Comparison of ENCODE assay signal across 25 cellular contexts in genomic region chr6:11418290-11418905, GRCh38.
A peak's percentile ranks its signal among the peaks of the same experiment; 100 is the strongest.
DNase-seq lines count a peak whose midpoint lies in the region; ATAC-seq, FAIRE-seq and TF ChIP-seq lines count a peak whose summit lies in the region.
"Had no signal": no experiment of that assay in that cellular context is flagged by ENCODE, and none has a peak within 500 bp of the region (broad histone marks: within the 10 kb centered on the region; RNA-seq: fewer than 3 reads in every experiment).

No MANE protein-coding gene starts in this region.

- no peak overlapping the region for H3K14ac ChIP-seq in IMR-90 (replicated peaks; ENCODE audit: low read depth, low read length)

- FAIRE-seq in endothelial cell of umbilical vein (lab: Jason Lieb, UNC) (peak; percentile 79), HTR-8/SVneo (lab: Jason Lieb, UNC) (no peak)
- FAIRE-seq: GM12892 had no signal

- WGBS in heart right ventricle, 2 donors = 61 to 68% methylated on average over 2 of the region's 2 CpGs
- no CpG with 5 or more reads among the region's 2 CpGs for WGBS in IMR-90 (ENCODE audit: extremely low coverage in 2 of 2, insufficient read length in 1 of 2), 2 experiments
- WGBS in smooth muscle cell (ENCODE audit: low lambda C conversion rate) = 98% methylated on average over 2 of the region's 2 CpGs

- TF ChIP-seq RAD21 in IMR-90 (IDR thresholded peaks at IDR 0.05; ENCODE audit: low read length) = no peak

- H3K27me3 ChIP-seq in heart right ventricle = no peaks in the 10 kb centered on the region
- H3K27me3 ChIP-seq in IMR-90 (ENCODE audit: control insufficient read depth, insufficient read depth, low read length) = no peaks in the 10 kb centered on the region
- no peaks in the 10 kb centered on the region for H3K27me3 ChIP-seq in endothelial cell of umbilical vein (ENCODE audit: control insufficient read depth in 2 of 2, insufficient read depth in 2 of 2, low read length in 2 of 2)
- H3K27me3 ChIP-seq in smooth muscle cell (ENCODE audit: low read depth) = no peaks in the 10 kb centered on the region
- H3K27me3 ChIP-seq: BE2C had no signal

- H3K4me1 ChIP-seq in heart right ventricle = peaks cover 0 to 15% (median 5%) of the 10 kb centered on the region in 9 donors
- H3K4me1 ChIP-seq in IMR-90 (ENCODE audit: control insufficient read depth, insufficient read depth, low read length) = peaks cover 6% of the 10 kb centered on the region
- peaks cover 17% of the 10 kb centered on the region for H3K4me1 ChIP-seq in endothelial cell of umbilical vein (ENCODE audit: control insufficient read depth, extremely low read depth, insufficient read depth, low read length)
- H3K4me1 ChIP-seq in smooth muscle cell (ENCODE audit: low read depth) = peaks cover 8% of the 10 kb centered on the region
- H3K4me1 ChIP-seq: BE2C had no signal

- peak in 6 of 8 donors; percentile 56 to 92 (median 73) for ATAC-seq in heart right ventricle
- ATAC-seq in Right ventricle myocardium superior (ENCODE audit: poor library complexity) = no peak
- peak; percentile 49 for ATAC-seq in IMR-90 (ENCODE audit: low read depth)
- ATAC-seq: HCT116 had no signal

- H3K4ac ChIP-seq in IMR-90 (ENCODE audit: low read depth, low read length) = no peak overlapping the region

- H2AK9ac ChIP-seq in IMR-90 (replicated peaks; ENCODE audit: low read depth, low read length, poor library complexity) = no peak overlapping the region

- H3K23ac ChIP-seq in IMR-90 (ENCODE audit: low read depth, low read length) = no peak overlapping the region; the same call in 1 of the 2 replicates

- dilution Hi-C loops in IMR-90 (cut with HindIII; ENCODE audit: low sequenced_read_pairs, unreplicated experiment) = no loop called here
- dilution Hi-C loops in endothelial cell of umbilical vein (cut with MboI; ENCODE audit: extremely low pct_ligation_motif_present, low sequenced_read_pairs) = no loop called here

- no peaks in the 10 kb centered on the region for H3K79me1 ChIP-seq in IMR-90 (ENCODE audit: low read depth in 1 of 2, low read length in 2 of 2)

- H3K9me3 ChIP-seq in heart right ventricle (peaks cover 0 to 13% (median 4%) of the 10 kb centered on the region in 11 donors), IMR-90 (ENCODE audit: control insufficient read depth, insufficient read depth, low read length) (no peaks in the 10 kb centered on the region), endothelial cell of umbilical vein (replicated peaks; ENCODE audit: control insufficient read depth, insufficient read depth, low read length) (no peaks in the 10 kb centered on the region), smooth muscle cell (replicated peaks; ENCODE audit: low read depth) (no peaks in the 10 kb centered on the region)
- H3K9me3 ChIP-seq: BE2C had no signal

- H2BK120ac ChIP-seq in IMR-90 (ENCODE audit: low read depth, low read length) = peak overlapping the region; percentile 37; the same call in 1 of the 2 replicates

- H3K4me2 ChIP-seq in IMR-90 (ENCODE audit: low read depth, low read length) (no peak overlapping the region), endothelial cell of umbilical vein (ENCODE audit: insufficient read depth, low read length) (no peak overlapping the region), smooth muscle cell (no peak overlapping the region)
- H3K4me2 ChIP-seq: KMS-11, PC-9 had no signal

- in situ Hi-C loops in IMR-90 (cut with MboI; ENCODE audit: low sequenced_read_pairs) = no loop called here

- H3K9me1 ChIP-seq in IMR-90 (ENCODE audit: insufficient read depth, low read length) (peaks cover 3% of the 10 kb centered on the region; the same call in 1 of the 2 replicates), endothelial cell of umbilical vein (replicated peaks; ENCODE audit: control insufficient read depth, extremely low read depth, insufficient read depth, low read length) (no peaks in the 10 kb centered on the region)

- H2BK15ac ChIP-seq in IMR-90 (ENCODE audit: low read depth, low read length) = no peak overlapping the region; the same call in 2 of the 3 replicates

- TF ChIP-seq POLR2A in IMR-90 (IDR thresholded peaks at IDR 0.05; ENCODE audit: low read depth, low read length) = no peak
- no peak for TF ChIP-seq POLR2A in endothelial cell of umbilical vein (IDR thresholded peaks at IDR 0.05; ENCODE audit: low read depth, low read length)

- TF ChIP-seq CTCF in heart right ventricle (IDR thresholded peaks at IDR 0.05) (no peak), IMR-90 (conservative IDR thresholded peaks at IDR 0.05; ENCODE audit: low read depth, low read length) (no peak), endothelial cell of umbilical vein (IDR thresholded peaks at IDR 0.05; ENCODE audit: extremely low read depth in 1 of 2, insufficient read depth in 1 of 2, low read depth in 1 of 2, low read length in 2 of 2) (no peak), smooth muscle cell (IDR thresholded peaks at IDR 0.05; ENCODE audit: borderline replicate concordance, insufficient read depth, poor library complexity, severe bottlenecking) (no peak)

- no peak overlapping the region for H3K4me3 ChIP-seq in heart right ventricle
- H3K4me3 ChIP-seq in IMR-90 (ENCODE audit: insufficient read depth, low read depth, low read length) = no peak overlapping the region
- no peak overlapping the region for H3K4me3 ChIP-seq in endothelial cell of umbilical vein (replicated peaks in 1 of 3; ENCODE audit: insufficient read depth in 1 of 3, low read depth in 1 of 3, low read length in 3 of 3)
- no peak overlapping the region for H3K4me3 ChIP-seq in smooth muscle cell
- H3K4me3 ChIP-seq: PC-9 had no signal

- H3K56ac ChIP-seq in IMR-90 (ENCODE audit: extremely low read depth, insufficient read depth, low read length) = no peak overlapping the region

- no peaks in the 10 kb centered on the region for H3F3A ChIP-seq in smooth muscle cell (ENCODE audit: low read depth)

- H3K9ac ChIP-seq in IMR-90 (ENCODE audit: low read depth, low read length) = no peak overlapping the region
- H3K9ac ChIP-seq in endothelial cell of umbilical vein (replicated peaks; ENCODE audit: extremely low read depth, insufficient read depth, low read length) = no peak overlapping the region
- H3K9ac ChIP-seq in smooth muscle cell (ENCODE audit: low read depth) = no peak overlapping the region
- H3K9ac ChIP-seq: KMS-11 had no signal

- peak overlapping the region in 8 of 10 donors; percentile 18 to 65 (median 45) for H3K27ac ChIP-seq in heart right ventricle
- no peak overlapping the region for H3K27ac ChIP-seq in IMR-90 (ENCODE audit: insufficient read depth, low read length)
- peak overlapping the region; percentile 59 for H3K27ac ChIP-seq in endothelial cell of umbilical vein (ENCODE audit: insufficient read depth, low read depth, low read length)
- H3K27ac ChIP-seq in smooth muscle cell (ENCODE audit: low read depth) = no peak overlapping the region
- H3K27ac ChIP-seq: KMS-11, PC-9 had no signal

- no peak overlapping the region for H4K5ac ChIP-seq in IMR-90 (ENCODE audit: low read depth, low read length)

- H2BK20ac ChIP-seq in IMR-90 (ENCODE audit: low read depth, low read length) = no peak overlapping the region

- H2BK5ac ChIP-seq in IMR-90 (ENCODE audit: low read depth, low read length, poor library complexity, severe bottlenecking) = no peak overlapping the region

- H4K20me1 ChIP-seq in IMR-90 (ENCODE audit: insufficient read depth, low read length) (no peaks in the 10 kb centered on the region), endothelial cell of umbilical vein (replicated peaks; ENCODE audit: control insufficient read depth, extremely low read depth, insufficient read depth, low read length) (no peaks in the 10 kb centered on the region), smooth muscle cell (ENCODE audit: low read depth) (no peaks in the 10 kb centered on the region)

- POLR2A ChIA-PET in IMR-90 (lab: Charles Lee; ENCODE audit: unreplicated experiment) = no interaction called here
- POLR2A ChIA-PET in endothelial cell of umbilical vein (lab: Charles Lee) = no interaction called here

- H2AFZ ChIP-seq in IMR-90 (replicated peaks; ENCODE audit: low read length, poor library complexity) (no peak overlapping the region), endothelial cell of umbilical vein (ENCODE audit: low read depth, low read length) (no peak overlapping the region), smooth muscle cell (ENCODE audit: low read depth) (peak overlapping the region; percentile 31)
- H2AFZ ChIP-seq: PC-9 had no signal

- H3K79me2 ChIP-seq in endothelial cell of umbilical vein (ENCODE audit: control insufficient read depth, insufficient read depth, low read length) (no peaks in the 10 kb centered on the region), smooth muscle cell (ENCODE audit: low read depth) (no peaks in the 10 kb centered on the region)

- no peak overlapping the region for H4K91ac ChIP-seq in IMR-90 (ENCODE audit: insufficient read depth, low read depth, low read length)

- CTCF ChIA-PET in IMR-90 (lab: Yijun Ruan, JAX) (no interaction called here), endothelial cell of umbilical vein (lab: Charles Lee) (no interaction called here)

- no peak overlapping the region; a peak in 1 of 4 replicates for H4K8ac ChIP-seq in IMR-90 (ENCODE audit: low read depth in 2 of 2, low read length in 2 of 2)

- no peak for DNase-seq in heart right ventricle
- no peak for DNase-seq in Right ventricle myocardium superior
- no peak for DNase-seq in IMR-90
- peak; percentile 66 for DNase-seq in endothelial cell of umbilical vein (ENCODE audit: low read depth, low spot score)
- DNase-seq in smooth muscle cell (lab: John Stamatoyannopoulos, UW; ENCODE audit: unreplicated experiment) = no peak
- no peak for DNase-seq in activated CD8-positive, alpha-beta memory T cell treated with anti-CD3 and anti-CD28 coated beads, Interleukin-2, amount 50 U/mL, for 4 hours
- no peak for DNase-seq in HTR-8/SVneo (ENCODE audit: insufficient read length, low spot score)
- DNase-seq: 8988T; ACHN; BE2C; CD8-positive, alpha-beta memory T cell; DMS153; DND-41; MM.1S; NCI-H1694; NCI-H2029 treated with DMSO at 0.1 percent for 48 hours; NCI-H446 treated with DMSO at 0.1 percent for 48 hours; NCI-H526; NCI-H82; NK-92 treated with Interleukin-12 subunit alpha and Interleukin-12 subunit beta, amount 100 ng/mL, for 24 hours; PC-9; SHP77 had no signal

- BruUV-seq in IMR-90 (replicated peaks; lab: Mats Ljungman, UMichigan) (no TSS peak), endothelial cell of umbilical vein (replicated peaks; lab: Mats Ljungman, UMichigan) (TSS peak; percentile 50)

- H3K36me3 ChIP-seq in heart right ventricle = no peaks in the 10 kb centered on the region
- no peaks in the 10 kb centered on the region for H3K36me3 ChIP-seq in IMR-90 (ENCODE audit: control insufficient read depth, insufficient read depth, low read length)
- H3K36me3 ChIP-seq in endothelial cell of umbilical vein (ENCODE audit: control insufficient read depth in 2 of 2, extremely low read depth in 1 of 2, insufficient read depth in 2 of 2, low read length in 2 of 2) = no peaks in the 10 kb centered on the region
- no peaks in the 10 kb centered on the region for H3K36me3 ChIP-seq in smooth muscle cell (ENCODE audit: low read depth)
- H3K36me3 ChIP-seq: BE2C had no signal

- intact Hi-C loops in heart right ventricle (cut with DNase I) (loop anchor here in 1 of 10 donors (1.0 kb wide), 1 partner anchor 26 kb away; no protein-coding TSS in a partner anchor), Right ventricle myocardium superior (cut with DNase I) (no loop called here), IMR-90 (cut with micrococcal nuclease) (no loop called here), endothelial cell of umbilical vein (cut with micrococcal nuclease) (loop anchor here (1.0 kb wide), 1 partner anchor 8 kb away; no protein-coding TSS in a partner anchor)

- H3K18ac ChIP-seq in IMR-90 (ENCODE audit: low read depth, low read length) = peak overlapping the region; percentile 16; the same call in 1 of the 2 replicates

- no peak overlapping the region for H2AK5ac ChIP-seq in IMR-90 (ENCODE audit: low read depth, low read length)

Comparison
In these comparisons a context has a peak if more than half of its experiments do, and no peak if none do; other contexts are left out.
1. H3K27ac ChIP-seq: peak in heart right ventricle (8 of 10) and endothelial cell of umbilical vein (single experiment); none in IMR-90 (single experiment) and smooth muscle cell (single experiment).